Comparison of ENCODE assay signal across 33 cellular contexts in genomic region chr20:62229667-62230066, GRCh38. TPM values are rescaled to one million over a fixed set of nuclear protein-coding genes. Genes with fewer than 3 reads are reported as not detected.
"Had no signal": no experiment of that assay in that cellular context is flagged by ENCODE, and none has a peak within 500 bp of the region (broad histone marks: within the 10 kb centered on the region; RNA-seq: fewer than 3 reads in every experiment).

No MANE protein-coding gene starts in this region.

- DNase-seq: activated CD4-positive, alpha-beta memory T cell treated with anti-CD3 and anti-CD28 coated beads for 36 hours; activated CD4-positive, alpha-beta T cell treated with anti-CD3 and anti-CD28 coated beads for 36 hours; activated CD4-positive, alpha-beta T cell treated with anti-CD3 and anti-CD28 coated beads, Interleukin-2, amount 10 ng/mL, durations not matched to agents 24 days and 14 days; activated CD4-positive, CD25-positive, alpha-beta regulatory T cell; activated CD4-positive, CD25-positive, alpha-beta regulatory T cell treated with anti-CD3 and anti-CD28 coated beads, Interleukin-2, amount 50 U/mL, for 72 hours; activated CD8-positive, alpha-beta memory T cell treated with anti-CD3 and anti-CD28 coated beads, Interleukin-2, amount 50 U/mL, for 48 hours; activated gamma-delta T cell; activated naive CD4-positive, alpha-beta T cell treated with anti-CD3 and anti-CD28 coated beads, Interleukin-2, amount 50 U/mL, for 16 hours; activated naive CD4-positive, alpha-beta T cell treated with Interleukin-2 at 50 U/mL for 16 hours; activated T-cell treated with anti-CD3 and anti-CD28 coated beads for 4 hours; activated T-cell treated with anti-CD3 and anti-CD28 coated beads, Interleukin-2, amount 50 U/mL, for 24 hours; activated T-cell treated with anti-CD3 and anti-CD28 coated beads, Interleukin-2, amount 50 U/mL, for 72 hours; amniotic stem cell; anterior cingulate cortex; brain microvascular endothelial cell; caudate nucleus; cortex of kidney; dermis blood vessel endothelial cell; effector CD4-positive, alpha-beta T cell; effector memory CD8-positive, alpha-beta T cell; erythroblast; foreskin keratinocyte; gastrocnemius medialis; glutamatergic neuron; heart left ventricle; T-helper 1 cell; T-helper 17 cell had no signal

- H3K36me3 Mint-ChIP-seq: activated CD4-positive, alpha-beta memory T cell treated with anti-CD3 and anti-CD28 coated beads for 36 hours; activated naive CD8-positive, alpha-beta T cell had no signal

- H3K4me3 Mint-ChIP-seq: activated CD4-positive, alpha-beta memory T cell treated with anti-CD3 and anti-CD28 coated beads for 36 hours; activated CD4-positive, alpha-beta T cell treated with anti-CD3 and anti-CD28 coated beads for 36 hours; activated CD4-positive, alpha-beta T cell treated with anti-CD3 and anti-CD28 coated beads, Interleukin-2, amount 10 ng/mL, durations not matched to agents 24 days and 14 days; activated naive CD8-positive, alpha-beta T cell; activated T-cell treated with anti-CD3 and anti-CD28 coated beads, Interleukin-2, amount 50 U/mL, for 24 hours; activated T-cell treated with anti-CD3 and anti-CD28 coated beads, Interleukin-2, amount 50 U/mL, for 72 hours; effector memory CD8-positive, alpha-beta T cell; T-helper 17 cell; T-helper 2 cell treated with Interferon-gamma antibody and Interleukin-4, amounts not matched to agents 5 μg/mL and 100 μg/mL, for 36 hours had no signal

- H3K9me3 ChIP-seq: esophagus muscularis mucosa, gastrocnemius medialis had no signal

- H3K27me3 ChIP-seq: gastrocnemius medialis had no signal

- H3K27ac Mint-ChIP-seq: activated CD4-positive, alpha-beta memory T cell treated with anti-CD3 and anti-CD28 coated beads for 36 hours; activated CD4-positive, alpha-beta T cell treated with anti-CD3 and anti-CD28 coated beads for 36 hours; activated CD4-positive, alpha-beta T cell treated with anti-CD3 and anti-CD28 coated beads, Interleukin-2, amount 10 ng/mL, durations not matched to agents 24 days and 14 days; activated naive CD8-positive, alpha-beta T cell; activated T-cell treated with anti-CD3 and anti-CD28 coated beads, Interleukin-2, amount 50 U/mL, for 24 hours; activated T-cell treated with anti-CD3 and anti-CD28 coated beads, Interleukin-2, amount 50 U/mL, for 72 hours; effector memory CD8-positive, alpha-beta T cell; T-helper 17 cell; T-helper 2 cell treated with Interferon-gamma antibody and Interleukin-4, amounts not matched to agents 5 μg/mL and 100 μg/mL, for 36 hours had no signal

- ATAC-seq: activated CD4-positive, alpha-beta T cell treated with anti-CD3 and anti-CD28 coated beads for 36 hours; activated T-cell treated with anti-CD3 and anti-CD28 coated beads, Interleukin-2, amount 50 U/mL, for 72 hours; effector memory CD8-positive, alpha-beta T cell; foreskin keratinocyte; gastrocnemius medialis; heart left ventricle; T-helper 17 cell had no signal

- H3K9me3 Mint-ChIP-seq: activated CD4-positive, alpha-beta T cell treated with anti-CD3 and anti-CD28 coated beads, Interleukin-2, amount 10 ng/mL, durations not matched to agents 24 days and 14 days; activated T-cell treated with anti-CD3 and anti-CD28 coated beads, Interleukin-2, amount 50 U/mL, for 24 hours; activated T-cell treated with anti-CD3 and anti-CD28 coated beads, Interleukin-2, amount 50 U/mL, for 72 hours; effector memory CD8-positive, alpha-beta T cell; T-helper 2 cell treated with Interferon-gamma antibody and Interleukin-4, amounts not matched to agents 5 μg/mL and 100 μg/mL, for 36 hours had no signal

- H3K4me3 ChIP-seq: esophagus muscularis mucosa, gastrocnemius medialis, heart left ventricle had no signal

- H3K36me3 ChIP-seq: brain microvascular endothelial cell, esophagus muscularis mucosa, gastrocnemius medialis, heart left ventricle had no signal

- H3K4me1 Mint-ChIP-seq: activated CD4-positive, alpha-beta T cell treated with anti-CD3 and anti-CD28 coated beads for 36 hours; activated CD4-positive, alpha-beta T cell treated with anti-CD3 and anti-CD28 coated beads, Interleukin-2, amount 10 ng/mL, durations not matched to agents 24 days and 14 days; T-helper 17 cell had no signal

- FAIRE-seq: astrocyte, colon had no signal

- H3K27ac ChIP-seq: brain microvascular endothelial cell, esophagus muscularis mucosa, foreskin keratinocyte, gastrocnemius medialis, heart left ventricle had no signal

- H3K4me1 ChIP-seq: foreskin keratinocyte had no signal

RNA-seq across cellular contexts. Expression of gene HRH3, which starts 9.6 kb away (rescaled TPM):
- total RNA-seq: activated CD4-positive, alpha-beta memory T cell treated with anti-CD3 and anti-CD28 coated beads for 36 hours; activated CD4-positive, alpha-beta T cell treated with anti-CD3 and anti-CD28 coated beads for 36 hours; activated CD4-positive, alpha-beta T cell treated with anti-CD3 and anti-CD28 coated beads, Interleukin-2, amount 10 ng/mL, durations not matched to agents 24 days and 14 days; activated T-cell treated with anti-CD3 and anti-CD28 coated beads, Interleukin-2, amount 50 U/mL, for 72 hours; chondrocyte; dermis blood vessel endothelial cell; esophagus muscularis mucosa; foreskin keratinocyte; gastrocnemius medialis; heart left ventricle; T-helper 17 cell had no signal
- polyA plus RNA-seq: foreskin keratinocyte, heart left ventricle had no signal
